Comparison of ENCODE assay signal across 15 cellular contexts in the genomic region with DNA sequence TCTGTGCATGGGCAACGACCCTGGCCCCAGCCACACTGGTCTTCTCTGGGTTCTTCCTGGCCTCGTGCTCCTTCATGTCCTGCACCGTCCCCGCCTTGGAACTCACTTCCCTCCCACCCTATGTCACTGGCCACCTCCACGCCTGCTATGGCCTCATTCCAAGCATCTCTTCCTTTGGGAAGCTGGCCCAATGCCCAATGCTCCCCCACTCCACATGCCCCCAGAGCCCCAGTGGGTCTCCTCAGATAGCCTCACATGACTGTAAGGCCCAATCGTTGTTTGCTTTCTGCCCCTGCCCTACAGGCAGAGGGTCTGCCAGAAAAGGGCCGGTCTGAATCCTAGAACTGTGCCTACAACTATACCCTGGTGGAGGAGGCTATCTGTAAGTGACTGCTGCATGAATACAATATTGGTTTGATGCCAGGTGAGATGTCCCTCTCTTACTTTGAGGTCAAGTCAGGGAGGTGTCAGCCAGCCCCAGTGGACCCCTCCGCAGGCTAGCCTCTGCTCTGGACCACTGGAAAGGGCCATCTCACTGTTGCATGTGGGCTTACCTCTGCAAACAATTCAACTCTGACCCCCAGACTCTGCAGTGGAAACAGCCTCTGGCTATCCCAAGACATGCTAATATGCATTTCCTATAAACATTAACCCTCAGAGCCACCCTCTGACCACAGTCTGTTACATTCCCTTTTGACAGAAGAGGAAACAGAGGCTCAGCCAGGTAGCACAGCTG. TPM values are rescaled to one million over a fixed set of nuclear protein-coding genes. Genes with fewer than 3 reads are reported as not detected.
DNase-seq lines count a peak whose midpoint lies in the region; ATAC-seq and TF ChIP-seq lines count a peak whose summit lies in the region.
"Had no signal": no experiment of that assay in that cellular context is flagged by ENCODE, and none has a peak within 500 bp of the region (broad histone marks: within the 10 kb centered on the region; RNA-seq: fewer than 3 reads in every experiment).

No MANE protein-coding gene starts in this region.

- H3K36me3 Mint-ChIP-seq in stimulated activated effector memory CD8-positive, alpha-beta T cell treated with anti-CD3 and anti-CD28 coated beads, Interleukin-12 subunit alpha, Interleukin-12 subunit beta, amount 100 ng/mL, for 72 hours, result peaks cover 5% of the 10 kb centered on the region
- H3K36me3 Mint-ChIP-seq in nephron progenitor cell (ENCODE audit: low read depth), result no peaks in the 10 kb centered on the region
- H3K36me3 Mint-ChIP-seq: stimulated activated memory B cell treated with anti-CD40 and anti-IgM and Interleukin-4, amounts not matched to agents 10 μg/mL and 1 μg/mL and 100 μg/mL, for 72 hours had no signal

- H3K27ac Mint-ChIP-seq in stimulated activated effector memory CD8-positive, alpha-beta T cell treated with anti-CD3 and anti-CD28 coated beads, Interleukin-12 subunit alpha, Interleukin-12 subunit beta, amount 100 ng/mL, for 72 hours, result peak overlapping the region; percentile 1
- H3K27ac Mint-ChIP-seq in nephron progenitor cell, result no peak overlapping the region
- H3K27ac Mint-ChIP-seq: stimulated activated memory B cell treated with anti-CD40 and anti-IgM and Interleukin-4, amounts not matched to agents 10 μg/mL and 1 μg/mL and 100 μg/mL, for 72 hours had no signal

- peaks cover 37% of the 10 kb centered on the region for H3K4me1 Mint-ChIP-seq in stimulated activated effector memory CD8-positive, alpha-beta T cell treated with anti-CD3 and anti-CD28 coated beads, Interleukin-12 subunit alpha, Interleukin-12 subunit beta, amount 100 ng/mL, for 72 hours
- H3K4me1 Mint-ChIP-seq in nephron progenitor cell, result peaks cover 18% of the 10 kb centered on the region

- H3K9me3 Mint-ChIP-seq in stimulated activated effector memory CD8-positive, alpha-beta T cell treated with anti-CD3 and anti-CD28 coated beads, Interleukin-12 subunit alpha, Interleukin-12 subunit beta, amount 100 ng/mL, for 72 hours, result no peaks in the 10 kb centered on the region
- H3K9me3 Mint-ChIP-seq in nephron progenitor cell, result no peaks in the 10 kb centered on the region
- H3K9me3 Mint-ChIP-seq: stimulated activated memory B cell treated with anti-CD40 and anti-IgM and Interleukin-4, amounts not matched to agents 10 μg/mL and 1 μg/mL and 100 μg/mL, for 72 hours had no signal

- no peak overlapping the region for H3K4me3 Mint-ChIP-seq in stimulated activated effector memory CD8-positive, alpha-beta T cell treated with anti-CD3 and anti-CD28 coated beads, Interleukin-12 subunit alpha, Interleukin-12 subunit beta, amount 100 ng/mL, for 72 hours
- H3K4me3 Mint-ChIP-seq in nephron progenitor cell, result no peak overlapping the region
- H3K4me3 Mint-ChIP-seq: stimulated activated memory B cell treated with anti-CD40 and anti-IgM and Interleukin-4, amounts not matched to agents 10 μg/mL and 1 μg/mL and 100 μg/mL, for 72 hours had no signal

- peak; percentile 2 for DNase-seq in activated CD4-positive, alpha-beta T cell treated with anti-CD3 and anti-CD28 coated beads for 48 hours
- no peak for DNase-seq in activated CD4-positive, alpha-beta T cell treated with anti-CD3 and anti-CD28 coated beads, Interleukin-2, amount 50 U/mL, for 4 hours
- DNase-seq in activated CD8-positive, alpha-beta memory T cell treated with anti-CD3 and anti-CD28 coated beads for 24 hours, result peak; percentile 51
- peak; percentile 43 for DNase-seq in left lobe of liver (ENCODE audit: low spot score)
- DNase-seq in stimulated activated effector memory CD8-positive, alpha-beta T cell treated with anti-CD3 and anti-CD28 coated beads, Interleukin-12 subunit alpha, Interleukin-12 subunit beta, amount 100 ng/mL, for 72 hours (ENCODE audit: low spot score in 2 of 2), result no peak
- no peak for DNase-seq in nephron progenitor cell
- DNase-seq in dermis blood vessel endothelial cell, result no peak
- DNase-seq: 8988T; COR-L47; KG1; NCI-H1417 treated with DMSO at 0.1 percent for 48 hours; NCI-H345; stimulated activated CD4-positive, alpha-beta T cell treated with anti-CD3 and anti-CD28 coated beads, Interleukin-4, amount 100 ng/mL, for 24 hours had no signal

- no peak for TF ChIP-seq CTCF in nephron progenitor cell (IDR thresholded peaks at IDR 0.05)

- ATAC-seq in left lobe of liver, result no peak
- no peak for ATAC-seq in stimulated activated effector memory CD8-positive, alpha-beta T cell treated with anti-CD3 and anti-CD28 coated beads, Interleukin-12 subunit alpha, Interleukin-12 subunit beta, amount 100 ng/mL, for 72 hours
- no peak for ATAC-seq in HG02642 (IDR thresholded peaks at IDR 0.05; ENCODE audit: poor library complexity, unreplicated experiment)
- ATAC-seq: stimulated activated memory B cell treated with anti-CD40 and anti-IgM and Interleukin-4, amounts not matched to agents 10 μg/mL and 1 μg/mL and 100 μg/mL, for 72 hours had no signal

- H3K27me3 Mint-ChIP-seq in nephron progenitor cell (ENCODE audit: low read depth, poor library complexity), result peaks cover 53% of the 10 kb centered on the region

RNA-seq across cellular contexts. Expression of a gene that starts 2.1 kb away (rescaled TPM):
- 0.33 TPM for total RNA-seq in left lobe of liver
- total RNA-seq in dermis blood vessel endothelial cell, result 0.37 and 0.68 TPM in 2 replicates

Comparison
In these comparisons a context has a peak if more than half of its experiments do, and no peak if none do; other contexts are left out.
1. DNase-seq: peak in activated CD4-positive, alpha-beta T cell treated with anti-CD3 and anti-CD28 coated beads for 48 hours (single experiment), activated CD8-positive, alpha-beta memory T cell treated with anti-CD3 and anti-CD28 coated beads for 24 hours (single experiment) and left lobe of liver (single experiment); none in activated CD4-positive, alpha-beta T cell treated with anti-CD3 and anti-CD28 coated beads, Interleukin-2, amount 50 U/mL, for 4 hours (0 of 2), stimulated activated effector memory CD8-positive, alpha-beta T cell treated with anti-CD3 and anti-CD28 coated beads, Interleukin-12 subunit alpha, Interleukin-12 subunit beta, amount 100 ng/mL, for 72 hours (0 of 2), nephron progenitor cell (single experiment) and dermis blood vessel endothelial cell (single experiment).